ENCODE assay signal across 1 cellular context in genomic region chr10:102621418-102622325, GRCh38.
TF ChIP-seq lines count a peak whose summit lies in the region.

No MANE protein-coding gene starts in this region.

TF ChIP-seq in H1, 55 proteins besides CTCF, POLR2A, EP300 and RAD21:
- no peak for TF ChIP-seq SP1 (IDR thresholded peaks at IDR 0.05; ENCODE audit: low read depth, low read length)
- TF ChIP-seq NRF1 (IDR thresholded peaks at IDR 0.05; ENCODE audit: low read depth, low read length): no peak
- TF ChIP-seq YY1 (IDR thresholded peaks at IDR 0.05; ENCODE audit: low read depth, low read length): no peak
- no peak for TF ChIP-seq CREB1 (IDR thresholded peaks at IDR 0.05)
- TF ChIP-seq JUN (IDR thresholded peaks at IDR 0.05; ENCODE audit: low read depth, low read length): no peak
